Comparison of ENCODE assay signal across 16 cellular contexts in genomic region chr22:20204821-20205220, GRCh38. TPM values are rescaled to one million over a fixed set of nuclear protein-coding genes. Genes with fewer than 3 reads are reported as not detected.
DNase-seq lines count a peak whose midpoint lies in the region; ATAC-seq and TF ChIP-seq lines count a peak whose summit lies in the region.
"Had no signal": no experiment of that assay in that cellular context is flagged by ENCODE, and none has a peak within 500 bp of the region (broad histone marks: within the 10 kb centered on the region; RNA-seq: fewer than 3 reads in every experiment).

No MANE protein-coding gene starts in this region.

- DNase-seq in natural killer cell (no peak), dermis blood vessel endothelial cell (peak; percentile 12), mesothelial cell of epicardium (ENCODE audit: low spot score in 2 of 2, unreplicated experiment in 2 of 2) (peak in 1 of 2 experiments; percentile 54), aorta (no peak), middle frontal gyrus (ENCODE audit: extremely low spot score, low spot score) (no peak)
- no peak for DNase-seq in natural killer cell treated with Interleukin-12 subunit alpha and Interleukin-12 subunit beta and Interleukin-15 and Interleukin-18, amount 100 ng/mL, for 72 hours (ENCODE audit: low spot score)
- DNase-seq: activated CD4-positive, alpha-beta T cell treated with anti-CD3 and anti-CD28 coated beads for 4 hours; amniotic stem cell; DMS 273 treated with DMSO at 0.1 percent for 48 hours; erythroblast; Right ventricle myocardium superior; stimulated activated naive B cell treated with anti-CD40 and anti-IgM and Interleukin-4, amounts not matched to agents 10 μg/mL and 1 μg/mL and 100 μg/mL, for 72 hours; T1000 had no signal

- peak overlapping the region; percentile 4 for H3K4me3 Mint-ChIP-seq in natural killer cell
- H3K4me3 Mint-ChIP-seq in natural killer cell treated with Interleukin-12 subunit alpha and Interleukin-12 subunit beta and Interleukin-15 and Interleukin-18, amount 100 ng/mL, for 72 hours: no peak overlapping the region
- H3K4me3 Mint-ChIP-seq in mesothelial cell of epicardium: peak overlapping the region; percentile 43

- no peaks in the 10 kb centered on the region for H3K36me3 Mint-ChIP-seq in natural killer cell
- H3K36me3 Mint-ChIP-seq in natural killer cell treated with Interleukin-12 subunit alpha and Interleukin-12 subunit beta and Interleukin-15 and Interleukin-18, amount 100 ng/mL, for 72 hours: no peaks in the 10 kb centered on the region
- H3K36me3 Mint-ChIP-seq in mesothelial cell of epicardium: no peaks in the 10 kb centered on the region

- intact Hi-C loops in natural killer cell (cut with micrococcal nuclease): no loop called here
- intact Hi-C loops in aorta (cut with DNase I): no loop called here

- no peaks in the 10 kb centered on the region for H3K27me3 ChIP-seq in aorta (ENCODE audit: control insufficient read depth in 1 of 2, insufficient read depth in 2 of 2, low read length in 1 of 2)

- no peaks in the 10 kb centered on the region for H3K27me3 Mint-ChIP-seq in natural killer cell (ENCODE audit: low read depth in 2 of 2)
- H3K27me3 Mint-ChIP-seq in natural killer cell treated with Interleukin-12 subunit alpha and Interleukin-12 subunit beta and Interleukin-15 and Interleukin-18, amount 100 ng/mL, for 72 hours: no peaks in the 10 kb centered on the region
- no peaks in the 10 kb centered on the region for H3K27me3 Mint-ChIP-seq in mesothelial cell of epicardium (ENCODE audit: low read depth)

- H3K27ac Mint-ChIP-seq in natural killer cell (no peak overlapping the region), mesothelial cell of epicardium (peak overlapping the region; percentile 95)
- no peak overlapping the region for H3K27ac Mint-ChIP-seq in natural killer cell treated with Interleukin-12 subunit alpha and Interleukin-12 subunit beta and Interleukin-15 and Interleukin-18, amount 100 ng/mL, for 72 hours

- H3K4me1 ChIP-seq in aorta (ENCODE audit: control insufficient read depth in 1 of 2, insufficient read depth in 2 of 2, low read length in 2 of 2): peaks cover 0 to 2% of the 10 kb centered on the region in 2 donors

- H3K9me3 Mint-ChIP-seq in natural killer cell (no peaks in the 10 kb centered on the region), mesothelial cell of epicardium (no peaks in the 10 kb centered on the region)
- no peaks in the 10 kb centered on the region for H3K9me3 Mint-ChIP-seq in natural killer cell treated with Interleukin-12 subunit alpha and Interleukin-12 subunit beta and Interleukin-15 and Interleukin-18, amount 100 ng/mL, for 72 hours

- no peak overlapping the region for H3K4me3 ChIP-seq in aorta (ENCODE audit: low read length in 2 of 2)
- H3K4me3 ChIP-seq: coronary artery had no signal

- TF ChIP-seq CTCF in natural killer cell (IDR thresholded peaks at IDR 0.05) (no peak), mesothelial cell of epicardium (IDR thresholded peaks at IDR 0.05; ENCODE audit: unreplicated experiment) (no peak)

- WGBS in aorta, 2 donors: 86 to 90% methylated on average over 18 of the region's 18 CpGs

- ATAC-seq in natural killer cell: no peak
- ATAC-seq in natural killer cell treated with Interleukin-12 subunit alpha and Interleukin-12 subunit beta and Interleukin-15 and Interleukin-18, amount 100 ng/mL, for 72 hours: no peak
- ATAC-seq in aorta (ENCODE audit: low FRiP score): no peak
- ATAC-seq in HG03457 (IDR thresholded peaks at IDR 0.05; ENCODE audit: unreplicated experiment): no peak
- ATAC-seq in GM19023 (IDR thresholded peaks at IDR 0.05; ENCODE audit: unreplicated experiment): no peak
- ATAC-seq: stimulated activated naive B cell treated with anti-CD40 and anti-IgM and Interleukin-4, amounts not matched to agents 10 μg/mL and 1 μg/mL and 100 μg/mL, for 72 hours had no signal

- no peak overlapping the region for H3K27ac ChIP-seq in aorta (ENCODE audit: low read depth in 1 of 2, low read length in 2 of 2)

- no peaks in the 10 kb centered on the region for H3K36me3 ChIP-seq in aorta (ENCODE audit: control insufficient read depth in 1 of 2, insufficient read depth in 2 of 2, low read length in 1 of 2)

- H3K4me1 Mint-ChIP-seq in natural killer cell: peaks cover 14 to 37% of the 10 kb centered on the region in 2 donors
- H3K4me1 Mint-ChIP-seq in natural killer cell treated with Interleukin-12 subunit alpha and Interleukin-12 subunit beta and Interleukin-15 and Interleukin-18, amount 100 ng/mL, for 72 hours (ENCODE audit: low read depth in 2 of 2): peaks cover 13 to 23% of the 10 kb centered on the region in 2 donors
- H3K4me1 Mint-ChIP-seq in mesothelial cell of epicardium: peaks cover 47% of the 10 kb centered on the region

- no peaks in the 10 kb centered on the region for H3K9me3 ChIP-seq in aorta (ENCODE audit: control insufficient read depth, low read length)

RNA-seq across cellular contexts. Expression of gene CCDC188, which starts 54.0 kb away (rescaled TPM):
- total RNA-seq in natural killer cell (under 1 TPM in 1 of 3 donors, not detected in 2; 0.64 TPM), dermis blood vessel endothelial cell (9.4 and 11.1 TPM in 2 replicates), mesothelial cell of epicardium (not detected in 3 replicates), aorta (1 to 10 TPM in 1 of 2 donors, under 1 TPM in 1; 0.78 to 4.0 TPM)
- total RNA-seq in natural killer cell treated with Interleukin-12 subunit alpha and Interleukin-12 subunit beta and Interleukin-15 and Interleukin-18, amount 100 ng/mL, for 72 hours: under 1 TPM in 1 of 2 donors, not detected in 1; 0.36 TPM
- polyA plus RNA-seq in aorta: not detected
